9 cellular contexts compared by ENCODE assay signal in the genomic region with DNA sequence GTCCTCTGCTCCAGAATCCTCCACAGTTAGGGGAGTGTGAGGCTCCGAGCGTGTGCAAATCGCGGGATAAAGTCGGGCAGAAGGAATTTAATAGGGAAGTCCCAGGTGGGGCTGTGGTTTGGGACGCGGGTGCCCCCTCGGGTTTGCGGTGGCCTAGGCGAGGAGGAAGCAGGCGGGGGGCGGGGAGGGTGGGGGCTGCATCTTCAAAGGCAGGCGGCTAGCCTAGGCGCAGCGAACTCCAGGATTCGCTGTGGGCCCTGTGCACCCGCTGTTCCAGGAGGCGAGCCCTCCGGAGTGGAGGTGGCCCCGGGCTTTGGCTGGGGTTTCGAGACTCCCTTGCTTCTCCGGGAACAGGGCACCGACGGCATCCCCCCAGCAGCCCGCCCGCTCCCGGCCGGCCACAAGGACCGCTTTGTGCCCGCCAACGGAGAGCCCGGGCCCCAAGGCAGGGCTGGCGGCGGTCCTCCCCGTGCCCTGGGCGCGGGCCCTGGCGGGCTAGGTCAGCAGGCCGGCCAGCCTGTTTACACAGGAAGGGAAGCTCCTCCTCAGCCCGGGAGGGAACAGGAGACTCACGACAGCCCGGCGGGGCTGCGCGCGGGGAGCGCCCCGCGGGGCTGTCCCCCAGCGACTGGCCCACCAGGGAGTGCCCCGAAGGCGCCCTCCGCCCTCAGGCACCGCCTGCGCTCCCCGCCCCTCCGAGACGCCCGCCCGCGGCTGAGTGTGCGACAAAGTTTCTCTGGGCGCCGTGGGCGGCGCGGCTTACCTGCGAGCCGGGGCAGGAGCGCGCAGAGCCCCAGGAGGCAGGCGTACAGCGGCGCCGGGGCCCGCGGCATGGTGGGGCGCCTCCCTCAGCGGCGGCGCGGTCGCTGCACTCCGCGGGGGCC. TPM values are rescaled to one million over a fixed set of nuclear protein-coding genes. Genes with fewer than 3 reads are reported as not detected.
DNase-seq lines count a peak whose midpoint lies in the region; ATAC-seq, FAIRE-seq and TF ChIP-seq lines count a peak whose summit lies in the region.
"Had no signal": no experiment of that assay in that cellular context is flagged by ENCODE, and none has a peak within 500 bp of the region (broad histone marks: within the 10 kb centered on the region; RNA-seq: fewer than 3 reads in every experiment).

No MANE protein-coding gene starts in this region.

- TF ChIP-seq EP300 in ovary (IDR thresholded peaks at IDR 0.05), result no peak

- no peaks in the 10 kb centered on the region for H3K9me3 Mint-ChIP-seq in activated naive CD4-positive, alpha-beta T cell treated with anti-CD3 and anti-CD28 coated beads, Interleukin-2, amount 10 ng/mL, durations not matched to agents 7 days and 5 days

- intact Hi-C loops in Right ventricle myocardium superior (cut with DNase I) (loop anchor here (5.0 kb wide), 1 partner anchor 99 kb away; no protein-coding TSS in a partner anchor), ovary (cut with DNase I) (loop anchor here in 3 of 4 donors (5.0 kb wide), 4 partner anchors 44 to 124 kb away; no protein-coding TSS in a partner anchor)

- no peaks in the 10 kb centered on the region for H3K36me3 ChIP-seq in ovary

- H3K27me3 Mint-ChIP-seq in activated naive CD4-positive, alpha-beta T cell treated with anti-CD3 and anti-CD28 coated beads, Interleukin-2, amount 10 ng/mL, durations not matched to agents 7 days and 5 days, result peaks cover 92% of the 10 kb centered on the region

- H3K4me3 ChIP-seq in ovary, result peak overlapping the region; percentile 90

- H3K4me3 Mint-ChIP-seq in activated naive CD4-positive, alpha-beta T cell treated with anti-CD3 and anti-CD28 coated beads, Interleukin-2, amount 10 ng/mL, durations not matched to agents 7 days and 5 days, result peak overlapping the region; percentile 61

- 1 to 7% (median 1%) methylated on average over 32 to 85 of the region's 85 CpGs for WGBS in ovary, 3 donors

- peak; percentile 37; the same call in 1 of the 2 replicates for TF ChIP-seq POLR2A in H54 (IDR thresholded peaks at IDR 0.05; ENCODE audit: low read depth, low read length)
- TF ChIP-seq POLR2A in ovary (IDR thresholded peaks at IDR 0.05), result no peak

- H3K27ac Mint-ChIP-seq in activated naive CD4-positive, alpha-beta T cell treated with anti-CD3 and anti-CD28 coated beads, Interleukin-2, amount 10 ng/mL, durations not matched to agents 7 days and 5 days, result no peak overlapping the region

- TF ChIP-seq CTCF in GM10248 (IDR thresholded peaks at IDR 0.05; ENCODE audit: control extremely low read depth, extremely low read depth, low read depth, missing control alignments) (no peak), ovary (IDR thresholded peaks at IDR 0.05) (no peak)

- H3K9me3 ChIP-seq in ovary, result no peaks in the 10 kb centered on the region

- H3K27me3 ChIP-seq in ovary, result no peaks in the 10 kb centered on the region

- peak overlapping the region; percentile 80 to 83 for H3K27ac ChIP-seq in ovary

- CTCF ChIA-PET in GM10248 (lab: Yijun Ruan, JAX), result interaction anchor here (1.0 to 6.5 kb wide), 3 partner anchors 15 to 41 kb away, joined by 3 to 51 read pairs (median 6); no protein-coding TSS in a partner anchor
- CTCF ChIA-PET in activated naive CD4-positive, alpha-beta T cell treated with anti-CD3 and anti-CD28 coated beads, Interleukin-2, amount 10 ng/mL, durations not matched to agents 7 days and 5 days (lab: Charles Lee), result interaction anchor here (1.3 kb wide), 1 partner anchor 125 kb away, joined by 3 read pairs; no protein-coding TSS in a partner anchor

- FAIRE-seq in H54 (lab: Jason Lieb, UNC), result no peak

- DNase-seq in GM10248 (ENCODE audit: extremely low spot score), result peak; percentile 59
- DNase-seq in H54 (ENCODE audit: insufficient read length, low spot score), result peak; percentile 53
- peak; percentile 29 for DNase-seq in NCI-H226
- DNase-seq in activated naive CD4-positive, alpha-beta T cell treated with anti-CD3 and anti-CD28 coated beads, Interleukin-2, amount 10 ng/mL, durations not matched to agents 7 days and 5 days, result peak; percentile 32
- peak; percentile 64 for DNase-seq in Right ventricle myocardium superior
- peak; percentile 20 to 59 (median 41) for DNase-seq in ovary
- DNase-seq in NCI-H1092 treated with DMSO at 0.1 percent for 48 hours (lab: John Stamatoyannopoulos, UW), result no peak
- DNase-seq in inferior parietal cortex (ENCODE audit: extremely low spot score), result no peak

- peaks cover 4% of the 10 kb centered on the region for H3K4me1 ChIP-seq in ovary (ENCODE audit: insufficient read depth)

- ATAC-seq in Right ventricle myocardium superior (ENCODE audit: poor library complexity), result peak; percentile 59

- H3K36me3 Mint-ChIP-seq in activated naive CD4-positive, alpha-beta T cell treated with anti-CD3 and anti-CD28 coated beads, Interleukin-2, amount 10 ng/mL, durations not matched to agents 7 days and 5 days, result peaks cover 3% of the 10 kb centered on the region

- H3K4me1 Mint-ChIP-seq in activated naive CD4-positive, alpha-beta T cell treated with anti-CD3 and anti-CD28 coated beads, Interleukin-2, amount 10 ng/mL, durations not matched to agents 7 days and 5 days, result peaks cover 10% of the 10 kb centered on the region

- POLR2A ChIA-PET in GM10248 (lab: Yijun Ruan, JAX), result no interaction called here

RNA-seq across cellular contexts. Expression of gene ITGB5, which starts 0.8 kb away (rescaled TPM):
- total RNA-seq in Right ventricle myocardium superior, result 112 TPM
- 100 to 1,000 TPM in 1 of 7 donors, 10 to 100 TPM in 6; 31.0 to 109 (median 38.0) TPM for total RNA-seq in ovary
- polyA plus RNA-seq in ovary, result 10 to 100 TPM; 32.6 to 82.8 TPM

RNA-seq across cellular contexts. Expression of gene MUC13, which starts 48.1 kb away (rescaled TPM):
- total RNA-seq in Right ventricle myocardium superior, result not detected
- total RNA-seq in ovary, result 1 to 10 TPM in 1 of 7 donors, under 1 TPM in 3, not detected in 3; 0.15 to 1.5 (median 0.37) TPM
- under 1 TPM in 1 of 2 donors, not detected in 1; 0.04 TPM for polyA plus RNA-seq in ovary
- total RNA-seq: dermis microvascular lymphatic vessel endothelial cell had no signal

Comparison
In these comparisons a context has a peak if more than half of its experiments do, and no peak if none do; other contexts are left out.
1. DNase-seq: peak in GM10248 (single experiment), H54 (single experiment), NCI-H226 (single experiment), activated naive CD4-positive, alpha-beta T cell treated with anti-CD3 and anti-CD28 coated beads, Interleukin-2, amount 10 ng/mL, durations not matched to agents 7 days and 5 days (single experiment), Right ventricle myocardium superior (single experiment) and ovary (5 of 5); none in NCI-H1092 treated with DMSO at 0.1 percent for 48 hours (single experiment) and inferior parietal cortex (single experiment).